In genomic region chr20:47455133-47456040, GRCh38 we compare ENCODE assay signal across 1 cellular context.
TF ChIP-seq lines count a peak whose summit lies in the region.

No MANE protein-coding gene starts in this region.

TF ChIP-seq in HepG2, 621 proteins besides CTCF, POLR2A, EP300 and RAD21 (continued from another document and continues in another):
- TF ChIP-seq TEAD3 (CRISPR knock-in tag; optimal IDR thresholded peaks at IDR 0.05; ENCODE audit: borderline replicate concordance), result peak; percentile 90
- peak; percentile 95 for TF ChIP-seq ZNF331 (CRISPR knock-in tag; IDR thresholded peaks at IDR 0.05)
- 0 out of 2 replicates have a peak, but pooled peaks have one; percentile 44 for TF ChIP-seq ESRRA (CRISPR knock-in tag; IDR thresholded peaks at IDR 0.05; ENCODE audit: low read depth)
- 0 out of 2 replicates have a peak, but pooled peaks have one; percentile 23 for TF ChIP-seq BORCS8-MEF2B (CRISPR knock-in tag; IDR thresholded peaks at IDR 0.05)
- peak; percentile 94 for TF ChIP-seq ZKSCAN8 (CRISPR knock-in tag; IDR thresholded peaks at IDR 0.05; ENCODE audit: borderline replicate concordance)
- peak; percentile 89 for TF ChIP-seq HHEX (CRISPR knock-in tag; IDR thresholded peaks at IDR 0.05)
- no peak for TF ChIP-seq CC2D1A (CRISPR knock-in tag; IDR thresholded peaks at IDR 0.05)
- TF ChIP-seq ZFP62 (CRISPR knock-in tag; IDR thresholded peaks at IDR 0.05), result no peak
- TF ChIP-seq HCFC1 (IDR thresholded peaks at IDR 0.05; ENCODE audit: low read depth, low read length), result no peak
- peak; percentile 57 for TF ChIP-seq MXD4 (CRISPR knock-in tag; IDR thresholded peaks at IDR 0.05)
- TF ChIP-seq JARID2 (CRISPR knock-in tag; IDR thresholded peaks at IDR 0.05; ENCODE audit: insufficient replicate concordance), result no peak
- TF ChIP-seq JDP2 (CRISPR knock-in tag; IDR thresholded peaks at IDR 0.05; ENCODE audit: borderline replicate concordance), result no peak; the same call in 1 of the 2 replicates
- peak; percentile 95 for TF ChIP-seq HDAC2 (CRISPR knock-in tag; IDR thresholded peaks at IDR 0.05)
- TF ChIP-seq U2AF2 (IDR thresholded peaks at IDR 0.05; ENCODE audit: low read depth, low read length), result no peak
- no peak for TF ChIP-seq NFE2L2 (IDR thresholded peaks at IDR 0.05; ENCODE audit: low read length)
- peak; percentile 92 for TF ChIP-seq SIX1 (CRISPR knock-in tag; IDR thresholded peaks at IDR 0.05; ENCODE audit: borderline replicate concordance)
- TF ChIP-seq ETV5 (CRISPR knock-in tag; IDR thresholded peaks at IDR 0.05; ENCODE audit: borderline replicate concordance), result peak; percentile 86; the same call in 1 of the 2 replicates
- no peak for TF ChIP-seq TAF15 (IDR thresholded peaks at IDR 0.05; ENCODE audit: low read depth, low read length, poor library complexity, severe bottlenecking)
- no peak for TF ChIP-seq ZNF598 (CRISPR knock-in tag; IDR thresholded peaks at IDR 0.05; ENCODE audit: borderline replicate concordance)
- TF ChIP-seq HMG20B (CRISPR knock-in tag; conservative IDR thresholded peaks at IDR 0.05), result peak; percentile 97
- TF ChIP-seq HDAC1 (CRISPR knock-in tag; IDR thresholded peaks at IDR 0.05), result peak; percentile 88
- no peak for TF ChIP-seq IKZF4 (CRISPR knock-in tag; IDR thresholded peaks at IDR 0.05; ENCODE audit: borderline replicate concordance, low read depth, not compliant biosample characterization)
- peak; percentile 27; the same call in 1 of the 2 replicates for TF ChIP-seq ZNF329 (CRISPR knock-in tag; IDR thresholded peaks at IDR 0.05; ENCODE audit: low read depth)
- no peak for TF ChIP-seq ZC3H13 (CRISPR knock-in tag; IDR thresholded peaks at IDR 0.05)
- TF ChIP-seq ZNF383 (CRISPR knock-in tag; IDR thresholded peaks at IDR 0.05; ENCODE audit: borderline replicate concordance), result no peak
- TF ChIP-seq ZNF33A (CRISPR knock-in tag; IDR thresholded peaks at IDR 0.05; ENCODE audit: borderline replicate concordance), result no peak; the same call in 1 of the 2 replicates
- no peak; the same call in 1 of the 2 replicates for TF ChIP-seq ZFP36L1 (CRISPR knock-in tag; IDR thresholded peaks at IDR 0.05)
- TF ChIP-seq ZNF407 (CRISPR knock-in tag; IDR thresholded peaks at IDR 0.05; ENCODE audit: not compliant biosample characterization), result no peak
- peak; percentile 96 for TF ChIP-seq NFIC (IDR thresholded peaks at IDR 0.05; ENCODE audit: low read length)
- TF ChIP-seq PATZ1 (CRISPR knock-in tag; IDR thresholded peaks at IDR 0.05), result peak; percentile 89
- TF ChIP-seq MTERF4 (CRISPR knock-in tag; IDR thresholded peaks at IDR 0.05), result no peak
- TF ChIP-seq BCLAF1 (IDR thresholded peaks at IDR 0.05), result no peak
- no peak; the same call in 1 of the 2 replicates for TF ChIP-seq ZNF280D (CRISPR knock-in tag; IDR thresholded peaks at IDR 0.05)
- no peak for TF ChIP-seq ZNF432 (CRISPR knock-in tag; IDR thresholded peaks at IDR 0.05; ENCODE audit: borderline replicate concordance)
- TF ChIP-seq TMF1 (CRISPR knock-in tag; IDR thresholded peaks at IDR 0.05; ENCODE audit: low read depth), result 0 out of 2 replicates have a peak, but pooled peaks have one; percentile 59
- TF ChIP-seq TGIF2 (CRISPR knock-in tag; IDR thresholded peaks at IDR 0.05), result peak; percentile 81; the same call in 1 of the 2 replicates
- TF ChIP-seq SUZ12 (IDR thresholded peaks at IDR 0.05; ENCODE audit: low read depth, low read length), result no peak
- TF ChIP-seq KLF6 (CRISPR knock-in tag; IDR thresholded peaks at IDR 0.05), result peak; percentile 47; the same call in 1 of the 2 replicates
- TF ChIP-seq IKZF1 (IDR thresholded peaks at IDR 0.05), result no peak
- no peak; the same call in 1 of the 2 replicates for TF ChIP-seq ZNF225 (CRISPR knock-in tag; IDR thresholded peaks at IDR 0.05)
